In genomic region chr1:27366411-27367159, GRCh38 we compare ENCODE assay signal across 8 cellular contexts. TPM values are rescaled to one million over a fixed set of nuclear protein-coding genes. Genes with fewer than 3 reads are reported as not detected.
DNase-seq lines count a peak whose midpoint lies in the region; ATAC-seq and TF ChIP-seq lines count a peak whose summit lies in the region.

Gene MAP3K6, minus strand, starts transcription at chr1:27366961. Its CDS starts 364 bp downstream, at chr1:27366597.

- H3K27ac ChIP-seq in CD8-positive, alpha-beta T cell (ENCODE audit: low read depth, low read length), result no peak within 1 kb of the TSS
- peak within 1 kb of the TSS; percentile 99 to 100 (median 100) for H3K27ac ChIP-seq in sigmoid colon

- POLR2A ChIA-PET in CD8-positive, alpha-beta T cell (lab: Charles Lee), result interaction anchor here (1.0 to 2.1 kb wide), 6 partner anchors 9 to 34 kb away, joined by 3 to 17 read pairs (median 4); partner anchors contain the start of genes CD164L2 and SYTL1
- POLR2A ChIA-PET in T-cell (lab: Charles Lee), result no interaction called here

- peak; percentile 77 to 81 for TF ChIP-seq POLR2A in sigmoid colon (IDR thresholded peaks at IDR 0.05)

- H3K27ac Mint-ChIP-seq in CD8-positive, alpha-beta T cell, result no peak within 1 kb of the TSS
- H3K27ac Mint-ChIP-seq in T-cell, result peak within 1 kb of the TSS in 1 of 2 donors; percentile 82

- H3K9me3 Mint-ChIP-seq in CD8-positive, alpha-beta T cell, result no peaks in the 10 kb centered on the region
- H3K9me3 Mint-ChIP-seq in T-cell, result no peaks in the 10 kb centered on the region

- H3K4me1 ChIP-seq in CD8-positive, alpha-beta T cell (ENCODE audit: insufficient read depth, low read length), result peaks cover 17% of the 10 kb centered on the region
- peaks cover 0 to 30% (median 25%) of the 10 kb centered on the region in 4 donors for H3K4me1 ChIP-seq in sigmoid colon

- peak in 1 of 7 experiments; percentile 39 for DNase-seq in CD8-positive, alpha-beta T cell
- DNase-seq in NCI-H1105 (lab: John Stamatoyannopoulos, UW) (peak; percentile 63), T-cell (peak in 4 of 34 experiments; percentile 18 to 45 (median 38)), iPS-NIHi11 (ENCODE audit: low spot score) (peak; percentile 85), sigmoid colon (peak; percentile 96), NAMALWA (ENCODE audit: low spot score) (no peak)
- DNase-seq in central memory CD4-positive, alpha-beta T cell, result peak; percentile 32

- no peaks in the 10 kb centered on the region for H3K27me3 Mint-ChIP-seq in CD8-positive, alpha-beta T cell (ENCODE audit: low read depth)
- no peaks in the 10 kb centered on the region for H3K27me3 Mint-ChIP-seq in T-cell

- intact Hi-C loops in CD8-positive, alpha-beta T cell (cut with DNase I, micrococcal nuclease), result loop anchor here in 1 of 2 experiments (1.0 kb wide), 1 partner anchor 17 kb away; the partner anchor contains the start of gene CD164L2
- intact Hi-C loops in sigmoid colon (cut with DNase I), result loop anchor here (2.0 kb wide), 2 partner anchors 26 to 44 kb away; partner anchors contain the start of genes GPR3 and TMEM222

- 0 to 1% methylated on average over 67 of the region's 67 CpGs for WGBS in sigmoid colon, 2 donors

- CTCF ChIA-PET in CD8-positive, alpha-beta T cell (lab: Charles Lee), result interaction anchor here (0.6 to 3.9 kb wide), 20 partner anchors 9 to 321 kb away, joined by 3 to 26 read pairs (median 4); partner anchors contain the start of gene CD164L2
- CTCF ChIA-PET in T-cell (lab: Charles Lee), result interaction anchor here in 1 of 2 donors (0.7 to 1.8 kb wide), 3 partner anchors 10 to 67 kb away, joined by 3 to 9 read pairs (median 4); no protein-coding TSS in a partner anchor

- peak within 1 kb of the TSS; percentile 86 for H3K4me3 Mint-ChIP-seq in CD8-positive, alpha-beta T cell
- peak within 1 kb of the TSS; percentile 85 to 87 (median 86) for H3K4me3 Mint-ChIP-seq in T-cell

- H3K9me3 ChIP-seq in CD8-positive, alpha-beta T cell (ENCODE audit: low read length), result no peaks in the 10 kb centered on the region
- H3K9me3 ChIP-seq in sigmoid colon, result no peaks in the 10 kb centered on the region

- peaks cover 33% of the 10 kb centered on the region for H3K4me1 Mint-ChIP-seq in CD8-positive, alpha-beta T cell (ENCODE audit: low read depth)
- peaks cover 38 to 48% (median 42%) of the 10 kb centered on the region in 3 donors for H3K4me1 Mint-ChIP-seq in T-cell

- no peak for TF ChIP-seq CTCF in CD8-positive, alpha-beta T cell (IDR thresholded peaks at IDR 0.05)
- TF ChIP-seq CTCF in sigmoid colon (IDR thresholded peaks at IDR 0.05), result peak in 1 of 4 experiments; percentile 28

- H3K36me3 ChIP-seq in CD8-positive, alpha-beta T cell (ENCODE audit: insufficient read depth, low read length), result no peaks in the 10 kb centered on the region
- H3K36me3 ChIP-seq in sigmoid colon, result peaks cover 12 to 32% (median 24%) of the 10 kb centered on the region in 4 donors

- no peaks in the 10 kb centered on the region for H3K27me3 ChIP-seq in CD8-positive, alpha-beta T cell (ENCODE audit: insufficient read depth, low read length)
- H3K27me3 ChIP-seq in sigmoid colon, result no peaks in the 10 kb centered on the region

- H3K36me3 Mint-ChIP-seq in CD8-positive, alpha-beta T cell, result no peaks in the 10 kb centered on the region
- no peaks in the 10 kb centered on the region for H3K36me3 Mint-ChIP-seq in T-cell

- ATAC-seq in CD8-positive, alpha-beta T cell, result peak; percentile 37
- ATAC-seq in GM21529 (IDR thresholded peaks at IDR 0.05; ENCODE audit: unreplicated experiment) (peak; percentile 37), T-cell (replicated peaks in 1 of 4) (peak; percentile 50 to 58 (median 56))

- TF ChIP-seq EP300 in sigmoid colon (IDR thresholded peaks at IDR 0.05), result peak in 1 of 4 donors; percentile 58

- H3K4me3 ChIP-seq in CD8-positive, alpha-beta T cell (ENCODE audit: low read depth, low read length), result peak within 1 kb of the TSS; percentile 73
- H3K4me3 ChIP-seq in sigmoid colon, result peak within 1 kb of the TSS; percentile 81 to 91 (median 85)

RNA-seq across cellular contexts. Expression of gene MAP3K6, which starts in this region (rescaled TPM):
- 10 to 100 TPM; 17.5 to 19.9 TPM for total RNA-seq in CD8-positive, alpha-beta T cell
- total RNA-seq in T-cell (10 to 100 TPM in 3 of 5 donors, 1 to 10 TPM in 2; 7.0 to 31.1 (median 12.8) TPM), sigmoid colon (10 to 100 TPM; 18.2 to 50.4 (median 26.8) TPM)
- polyA plus RNA-seq in sigmoid colon, result 10 to 100 TPM in 1 of 3 donors, 1 to 10 TPM in 2; 3.7 to 23.9 (median 9.0) TPM
